ENCODE assay signal across 1 cellular context in the genomic region with DNA sequence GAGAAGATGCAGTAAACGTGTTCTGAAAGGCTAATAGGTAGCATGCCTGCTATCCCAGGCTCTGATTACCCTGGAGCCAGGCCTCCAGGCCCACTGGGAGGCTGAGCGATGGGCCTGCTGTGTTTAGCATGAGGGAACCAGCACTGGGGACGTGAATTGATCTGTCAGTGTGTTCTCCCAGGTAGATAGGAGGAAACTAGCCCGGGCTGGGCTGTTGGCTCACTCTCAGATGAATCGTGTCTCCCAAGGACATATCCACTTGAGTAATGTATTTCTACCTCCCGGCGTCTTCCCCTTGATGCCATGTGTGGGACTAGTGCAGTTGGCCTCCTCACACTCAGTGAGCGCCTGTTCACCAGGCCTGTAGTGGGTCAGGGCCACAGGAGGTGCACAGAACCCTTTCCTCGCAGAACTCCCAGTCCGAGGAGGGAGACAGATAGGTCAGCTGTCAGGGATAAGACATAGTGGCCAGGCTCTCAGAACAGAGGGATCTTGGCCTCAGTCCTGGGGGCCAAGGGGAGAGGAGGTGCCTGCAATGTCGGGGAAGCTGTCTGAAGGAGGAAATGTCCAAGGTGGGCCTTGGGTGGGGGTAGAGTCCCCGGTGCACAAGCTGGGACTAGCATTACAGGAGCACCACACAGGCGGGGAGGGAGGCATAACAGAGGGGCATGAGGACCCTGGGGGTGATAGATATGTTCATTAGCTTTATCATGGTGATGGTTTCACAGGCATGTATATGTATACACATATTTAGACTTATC.
TF ChIP-seq lines count a peak whose summit lies in the region.

No MANE protein-coding gene starts in this region.

TF ChIP-seq in HepG2, 621 proteins besides CTCF, POLR2A, EP300 and RAD21 (continued from another document):
- TF ChIP-seq, protein P1, sequence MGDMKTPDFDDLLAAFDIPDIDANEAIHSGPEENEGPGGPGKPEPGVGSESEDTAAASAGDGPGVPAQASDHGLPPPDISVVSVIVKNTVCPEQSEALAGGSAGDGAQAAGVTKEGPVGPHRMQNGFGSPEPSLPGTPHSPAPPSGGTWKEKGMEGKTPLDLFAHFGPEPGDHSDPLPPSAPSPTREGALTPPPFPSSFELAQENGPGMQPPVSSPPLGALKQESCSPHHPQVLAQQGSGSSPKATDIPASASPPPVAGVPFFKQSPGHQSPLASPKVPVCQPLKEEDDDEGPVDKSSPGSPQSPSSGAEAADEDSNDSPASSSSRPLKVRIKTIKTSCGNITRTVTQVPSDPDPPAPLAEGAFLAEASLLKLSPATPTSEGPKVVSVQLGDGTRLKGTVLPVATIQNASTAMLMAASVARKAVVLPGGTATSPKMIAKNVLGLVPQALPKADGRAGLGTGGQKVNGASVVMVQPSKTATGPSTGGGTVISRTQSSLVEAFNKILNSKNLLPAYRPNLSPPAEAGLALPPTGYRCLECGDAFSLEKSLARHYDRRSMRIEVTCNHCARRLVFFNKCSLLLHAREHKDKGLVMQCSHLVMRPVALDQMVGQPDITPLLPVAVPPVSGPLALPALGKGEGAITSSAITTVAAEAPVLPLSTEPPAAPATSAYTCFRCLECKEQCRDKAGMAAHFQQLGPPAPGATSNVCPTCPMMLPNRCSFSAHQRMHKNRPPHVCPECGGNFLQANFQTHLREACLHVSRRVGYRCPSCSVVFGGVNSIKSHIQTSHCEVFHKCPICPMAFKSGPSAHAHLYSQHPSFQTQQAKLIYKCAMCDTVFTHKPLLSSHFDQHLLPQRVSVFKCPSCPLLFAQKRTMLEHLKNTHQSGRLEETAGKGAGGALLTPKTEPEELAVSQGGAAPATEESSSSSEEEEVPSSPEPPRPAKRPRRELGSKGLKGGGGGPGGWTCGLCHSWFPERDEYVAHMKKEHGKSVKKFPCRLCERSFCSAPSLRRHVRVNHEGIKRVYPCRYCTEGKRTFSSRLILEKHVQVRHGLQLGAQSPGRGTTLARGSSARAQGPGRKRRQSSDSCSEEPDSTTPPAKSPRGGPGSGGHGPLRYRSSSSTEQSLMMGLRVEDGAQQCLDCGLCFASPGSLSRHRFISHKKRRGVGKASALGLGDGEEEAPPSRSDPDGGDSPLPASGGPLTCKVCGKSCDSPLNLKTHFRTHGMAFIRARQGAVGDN (CRISPR knock-in tag; IDR thresholded peaks at IDR 0.05), result peak; percentile 65
- TF ChIP-seq ATF1 (CRISPR knock-in tag; IDR thresholded peaks at IDR 0.05) (0 out of 2 replicates have a peak, but pooled peaks have one; percentile 7), MEF2D (CRISPR knock-in tag; IDR thresholded peaks at IDR 0.05) (peak; percentile 9; the same call in 1 of the 2 replicates), ZNF598 (CRISPR knock-in tag; IDR thresholded peaks at IDR 0.05; ENCODE audit: borderline replicate concordance) (0 out of 2 replicates have a peak, but pooled peaks have one; percentile 5), ZNF605 (CRISPR knock-in tag; IDR thresholded peaks at IDR 0.05) (peak; percentile 30; the same call in 1 of the 2 replicates), ZNF20 (CRISPR knock-in tag; IDR thresholded peaks at IDR 0.05) (no peak), ZBTB7A (CRISPR knock-in tag; IDR thresholded peaks at IDR 0.05) (peak; percentile 22; the same call in 1 of the 2 replicates), ZNF672 (CRISPR knock-in tag; IDR thresholded peaks at IDR 0.05) (no peak), XRCC5 (optimal IDR thresholded peaks at IDR 0.05; ENCODE audit: low read length) (no peak), TSC22D2 (CRISPR knock-in tag; IDR thresholded peaks at IDR 0.05; ENCODE audit: borderline replicate concordance) (no peak), ZFP36L1 (CRISPR knock-in tag; IDR thresholded peaks at IDR 0.05) (0 out of 2 replicates have a peak, but pooled peaks have one; percentile 36), GABPB1 (CRISPR knock-in tag; IDR thresholded peaks at IDR 0.05) (no peak), ZFX (CRISPR knock-in tag; IDR thresholded peaks at IDR 0.05; ENCODE audit: low read depth) (peak; percentile 49; the same call in 1 of the 2 replicates), ZNF296 (CRISPR knock-in tag; conservative IDR thresholded peaks at IDR 0.05) (no peak)
- TF ChIP-seq, protein P2, sequence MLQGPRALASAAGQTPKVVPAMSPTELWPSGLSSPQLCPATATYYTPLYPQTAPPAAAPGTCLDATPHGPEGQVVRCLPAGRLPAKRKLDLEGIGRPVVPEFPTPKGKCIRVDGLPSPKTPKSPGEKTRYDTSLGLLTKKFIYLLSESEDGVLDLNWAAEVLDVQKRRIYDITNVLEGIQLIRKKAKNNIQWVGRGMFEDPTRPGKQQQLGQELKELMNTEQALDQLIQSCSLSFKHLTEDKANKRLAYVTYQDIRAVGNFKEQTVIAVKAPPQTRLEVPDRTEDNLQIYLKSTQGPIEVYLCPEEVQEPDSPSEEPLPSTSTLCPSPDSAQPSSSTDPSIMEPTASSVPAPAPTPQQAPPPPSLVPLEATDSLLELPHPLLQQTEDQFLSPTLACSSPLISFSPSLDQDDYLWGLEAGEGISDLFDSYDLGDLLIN (CRISPR knock-in tag; IDR thresholded peaks at IDR 0.05; ENCODE audit: borderline replicate concordance), result no peak
- TF ChIP-seq, protein P3, sequence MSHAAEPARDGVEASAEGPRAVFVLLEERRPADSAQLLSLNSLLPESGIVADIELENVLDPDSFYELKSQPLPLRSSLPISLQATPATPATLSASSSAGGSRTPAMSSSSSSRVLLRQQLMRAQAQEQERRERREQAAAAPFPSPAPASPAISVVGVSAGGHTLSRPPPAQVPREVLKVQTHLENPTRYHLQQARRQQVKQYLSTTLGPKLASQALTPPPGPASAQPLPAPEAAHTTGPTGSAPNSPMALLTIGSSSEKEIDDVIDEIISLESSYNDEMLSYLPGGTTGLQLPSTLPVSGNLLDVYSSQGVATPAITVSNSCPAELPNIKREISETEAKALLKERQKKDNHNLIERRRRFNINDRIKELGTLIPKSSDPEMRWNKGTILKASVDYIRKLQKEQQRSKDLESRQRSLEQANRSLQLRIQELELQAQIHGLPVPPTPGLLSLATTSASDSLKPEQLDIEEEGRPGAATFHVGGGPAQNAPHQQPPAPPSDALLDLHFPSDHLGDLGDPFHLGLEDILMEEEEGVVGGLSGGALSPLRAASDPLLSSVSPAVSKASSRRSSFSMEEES (CRISPR knock-in tag; IDR thresholded peaks at IDR 0.05), result 0 out of 2 replicates have a peak, but pooled peaks have one; percentile 6
- TF ChIP-seq, protein P4, sequence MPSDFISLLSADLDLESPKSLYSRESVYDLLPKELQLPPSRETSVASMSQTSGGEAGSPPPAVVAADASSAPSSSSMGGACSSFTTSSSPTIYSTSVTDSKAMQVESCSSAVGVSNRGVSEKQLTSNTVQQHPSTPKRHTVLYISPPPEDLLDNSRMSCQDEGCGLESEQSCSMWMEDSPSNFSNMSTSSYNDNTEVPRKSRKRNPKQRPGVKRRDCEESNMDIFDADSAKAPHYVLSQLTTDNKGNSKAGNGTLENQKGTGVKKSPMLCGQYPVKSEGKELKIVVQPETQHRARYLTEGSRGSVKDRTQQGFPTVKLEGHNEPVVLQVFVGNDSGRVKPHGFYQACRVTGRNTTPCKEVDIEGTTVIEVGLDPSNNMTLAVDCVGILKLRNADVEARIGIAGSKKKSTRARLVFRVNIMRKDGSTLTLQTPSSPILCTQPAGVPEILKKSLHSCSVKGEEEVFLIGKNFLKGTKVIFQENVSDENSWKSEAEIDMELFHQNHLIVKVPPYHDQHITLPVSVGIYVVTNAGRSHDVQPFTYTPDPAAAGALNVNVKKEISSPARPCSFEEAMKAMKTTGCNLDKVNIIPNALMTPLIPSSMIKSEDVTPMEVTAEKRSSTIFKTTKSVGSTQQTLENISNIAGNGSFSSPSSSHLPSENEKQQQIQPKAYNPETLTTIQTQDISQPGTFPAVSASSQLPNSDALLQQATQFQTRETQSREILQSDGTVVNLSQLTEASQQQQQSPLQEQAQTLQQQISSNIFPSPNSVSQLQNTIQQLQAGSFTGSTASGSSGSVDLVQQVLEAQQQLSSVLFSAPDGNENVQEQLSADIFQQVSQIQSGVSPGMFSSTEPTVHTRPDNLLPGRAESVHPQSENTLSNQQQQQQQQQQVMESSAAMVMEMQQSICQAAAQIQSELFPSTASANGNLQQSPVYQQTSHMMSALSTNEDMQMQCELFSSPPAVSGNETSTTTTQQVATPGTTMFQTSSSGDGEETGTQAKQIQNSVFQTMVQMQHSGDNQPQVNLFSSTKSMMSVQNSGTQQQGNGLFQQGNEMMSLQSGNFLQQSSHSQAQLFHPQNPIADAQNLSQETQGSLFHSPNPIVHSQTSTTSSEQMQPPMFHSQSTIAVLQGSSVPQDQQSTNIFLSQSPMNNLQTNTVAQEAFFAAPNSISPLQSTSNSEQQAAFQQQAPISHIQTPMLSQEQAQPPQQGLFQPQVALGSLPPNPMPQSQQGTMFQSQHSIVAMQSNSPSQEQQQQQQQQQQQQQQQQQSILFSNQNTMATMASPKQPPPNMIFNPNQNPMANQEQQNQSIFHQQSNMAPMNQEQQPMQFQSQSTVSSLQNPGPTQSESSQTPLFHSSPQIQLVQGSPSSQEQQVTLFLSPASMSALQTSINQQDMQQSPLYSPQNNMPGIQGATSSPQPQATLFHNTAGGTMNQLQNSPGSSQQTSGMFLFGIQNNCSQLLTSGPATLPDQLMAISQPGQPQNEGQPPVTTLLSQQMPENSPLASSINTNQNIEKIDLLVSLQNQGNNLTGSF (CRISPR knock-in tag; IDR thresholded peaks at IDR 0.05), result no peak
- TF ChIP-seq, protein P5, sequence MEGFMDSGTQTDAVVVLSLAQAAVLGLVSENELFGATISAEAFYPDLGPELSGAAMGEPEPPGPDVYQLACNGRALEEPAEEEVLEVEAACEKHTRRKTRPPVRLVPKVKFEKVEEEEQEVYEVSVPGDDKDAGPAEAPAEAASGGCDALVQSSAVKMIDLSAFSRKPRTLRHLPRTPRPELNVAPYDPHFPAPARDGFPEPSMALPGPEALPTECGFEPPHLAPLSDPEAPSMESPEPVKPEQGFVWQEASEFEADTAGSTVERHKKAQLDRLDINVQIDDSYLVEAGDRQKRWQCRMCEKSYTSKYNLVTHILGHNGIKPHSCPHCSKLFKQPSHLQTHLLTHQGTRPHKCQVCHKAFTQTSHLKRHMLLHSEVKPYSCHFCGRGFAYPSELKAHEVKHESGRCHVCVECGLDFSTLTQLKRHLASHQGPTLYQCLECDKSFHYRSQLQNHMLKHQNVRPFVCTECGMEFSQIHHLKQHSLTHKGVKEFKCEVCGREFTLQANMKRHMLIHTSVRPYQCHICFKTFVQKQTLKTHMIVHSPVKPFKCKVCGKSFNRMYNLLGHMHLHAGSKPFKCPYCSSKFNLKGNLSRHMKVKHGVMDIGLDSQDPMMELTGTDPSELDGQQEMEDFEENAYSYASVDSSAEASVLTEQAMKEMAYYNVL (CRISPR knock-in tag; IDR thresholded peaks at IDR 0.05; ENCODE audit: borderline replicate concordance), result 0 out of 2 replicates have a peak, but pooled peaks have one; percentile 8
